In genomic region chr14:35533357-35534129, GRCh38 we compare ENCODE assay signal across 1 cellular context.
TF ChIP-seq lines count a peak whose summit lies in the region.

No MANE protein-coding gene starts in this region.

TF ChIP-seq in K562, 482 proteins besides CTCF, POLR2A, EP300 and RAD21 (continued from another document):
- no peak for TF ChIP-seq RFX5 (IDR thresholded peaks at IDR 0.05; ENCODE audit: low read depth, low read length)
- TF ChIP-seq NRF1 (conservative IDR thresholded peaks at IDR 0.05 in 1 of 2, IDR thresholded peaks at IDR 0.05 in 1 of 2): peak; percentile 57 to 68; a peak in 2 of 4 replicates
- no peak for TF ChIP-seq TCF7L2 (IDR thresholded peaks at IDR 0.05; ENCODE audit: low read depth, low read length)
- TF ChIP-seq, protein P1, sequence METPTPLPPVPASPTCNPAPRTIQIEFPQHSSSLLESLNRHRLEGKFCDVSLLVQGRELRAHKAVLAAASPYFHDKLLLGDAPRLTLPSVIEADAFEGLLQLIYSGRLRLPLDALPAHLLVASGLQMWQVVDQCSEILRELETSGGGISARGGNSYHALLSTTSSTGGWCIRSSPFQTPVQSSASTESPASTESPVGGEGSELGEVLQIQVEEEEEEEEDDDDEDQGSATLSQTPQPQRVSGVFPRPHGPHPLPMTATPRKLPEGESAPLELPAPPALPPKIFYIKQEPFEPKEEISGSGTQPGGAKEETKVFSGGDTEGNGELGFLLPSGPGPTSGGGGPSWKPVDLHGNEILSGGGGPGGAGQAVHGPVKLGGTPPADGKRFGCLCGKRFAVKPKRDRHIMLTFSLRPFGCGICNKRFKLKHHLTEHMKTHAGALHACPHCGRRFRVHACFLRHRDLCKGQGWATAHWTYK (CRISPR knock-in tag; IDR thresholded peaks at IDR 0.05): no peak
- TF ChIP-seq, protein P2, sequence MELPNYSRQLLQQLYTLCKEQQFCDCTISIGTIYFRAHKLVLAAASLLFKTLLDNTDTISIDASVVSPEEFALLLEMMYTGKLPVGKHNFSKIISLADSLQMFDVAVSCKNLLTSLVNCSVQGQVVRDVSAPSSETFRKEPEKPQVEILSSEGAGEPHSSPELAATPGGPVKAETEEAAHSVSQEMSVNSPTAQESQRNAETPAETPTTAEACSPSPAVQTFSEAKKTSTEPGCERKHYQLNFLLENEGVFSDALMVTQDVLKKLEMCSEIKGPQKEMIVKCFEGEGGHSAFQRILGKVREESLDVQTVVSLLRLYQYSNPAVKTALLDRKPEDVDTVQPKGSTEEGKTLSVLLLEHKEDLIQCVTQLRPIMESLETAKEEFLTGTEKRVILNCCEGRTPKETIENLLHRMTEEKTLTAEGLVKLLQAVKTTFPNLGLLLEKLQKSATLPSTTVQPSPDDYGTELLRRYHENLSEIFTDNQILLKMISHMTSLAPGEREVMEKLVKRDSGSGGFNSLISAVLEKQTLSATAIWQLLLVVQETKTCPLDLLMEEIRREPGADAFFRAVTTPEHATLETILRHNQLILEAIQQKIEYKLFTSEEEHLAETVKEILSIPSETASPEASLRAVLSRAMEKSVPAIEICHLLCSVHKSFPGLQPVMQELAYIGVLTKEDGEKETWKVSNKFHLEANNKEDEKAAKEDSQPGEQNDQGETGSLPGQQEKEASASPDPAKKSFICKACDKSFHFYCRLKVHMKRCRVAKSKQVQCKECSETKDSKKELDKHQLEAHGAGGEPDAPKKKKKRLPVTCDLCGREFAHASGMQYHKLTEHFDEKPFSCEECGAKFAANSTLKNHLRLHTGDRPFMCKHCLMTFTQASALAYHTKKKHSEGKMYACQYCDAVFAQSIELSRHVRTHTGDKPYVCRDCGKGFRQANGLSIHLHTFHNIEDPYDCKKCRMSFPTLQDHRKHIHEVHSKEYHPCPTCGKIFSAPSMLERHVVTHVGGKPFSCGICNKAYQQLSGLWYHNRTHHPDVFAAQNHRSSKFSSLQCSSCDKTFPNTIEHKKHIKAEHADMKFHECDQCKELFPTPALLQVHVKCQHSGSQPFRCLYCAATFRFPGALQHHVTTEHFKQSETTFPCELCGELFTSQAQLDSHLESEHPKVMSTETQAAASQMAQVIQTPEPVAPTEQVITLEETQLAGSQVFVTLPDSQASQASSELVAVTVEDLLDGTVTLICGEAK (IDR thresholded peaks at IDR 0.05): no peak
- TF ChIP-seq, protein P2 (CRISPR knock-in tag; IDR thresholded peaks at IDR 0.05): no peak
- no peak for TF ChIP-seq TARDBP (IDR thresholded peaks at IDR 0.05)
- no peak for TF ChIP-seq ZC3H4 (CRISPR knock-in tag; IDR thresholded peaks at IDR 0.05; ENCODE audit: borderline replicate concordance)
- TF ChIP-seq NFYB (IDR thresholded peaks at IDR 0.05; ENCODE audit: extremely low read depth, insufficient read length): peak; percentile 50
- no peak for TF ChIP-seq GATAD2B (IDR thresholded peaks at IDR 0.05; ENCODE audit: borderline replicate concordance)
- TF ChIP-seq L3MBTL2 (IDR thresholded peaks at IDR 0.05): peak; percentile 46
- no peak for TF ChIP-seq C11orf30 (IDR thresholded peaks at IDR 0.05; ENCODE audit: low read depth)
- peak; percentile 40 for TF ChIP-seq SAP30 (IDR thresholded peaks at IDR 0.05; ENCODE audit: borderline replicate concordance, insufficient read depth, low read depth, low read length, poor library complexity, severe bottlenecking)
- TF ChIP-seq, protein P3, sequence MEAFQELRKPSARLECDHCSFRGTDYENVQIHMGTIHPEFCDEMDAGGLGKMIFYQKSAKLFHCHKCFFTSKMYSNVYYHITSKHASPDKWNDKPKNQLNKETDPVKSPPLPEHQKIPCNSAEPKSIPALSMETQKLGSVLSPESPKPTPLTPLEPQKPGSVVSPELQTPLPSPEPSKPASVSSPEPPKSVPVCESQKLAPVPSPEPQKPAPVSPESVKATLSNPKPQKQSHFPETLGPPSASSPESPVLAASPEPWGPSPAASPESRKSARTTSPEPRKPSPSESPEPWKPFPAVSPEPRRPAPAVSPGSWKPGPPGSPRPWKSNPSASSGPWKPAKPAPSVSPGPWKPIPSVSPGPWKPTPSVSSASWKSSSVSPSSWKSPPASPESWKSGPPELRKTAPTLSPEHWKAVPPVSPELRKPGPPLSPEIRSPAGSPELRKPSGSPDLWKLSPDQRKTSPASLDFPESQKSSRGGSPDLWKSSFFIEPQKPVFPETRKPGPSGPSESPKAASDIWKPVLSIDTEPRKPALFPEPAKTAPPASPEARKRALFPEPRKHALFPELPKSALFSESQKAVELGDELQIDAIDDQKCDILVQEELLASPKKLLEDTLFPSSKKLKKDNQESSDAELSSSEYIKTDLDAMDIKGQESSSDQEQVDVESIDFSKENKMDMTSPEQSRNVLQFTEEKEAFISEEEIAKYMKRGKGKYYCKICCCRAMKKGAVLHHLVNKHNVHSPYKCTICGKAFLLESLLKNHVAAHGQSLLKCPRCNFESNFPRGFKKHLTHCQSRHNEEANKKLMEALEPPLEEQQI (IDR thresholded peaks at IDR 0.05): no peak
- no peak for TF ChIP-seq ZNF717 (CRISPR knock-in tag; IDR thresholded peaks at IDR 0.05)
- TF ChIP-seq FOSL1 (tag; conservative IDR thresholded peaks at IDR 0.05): no peak
- TF ChIP-seq SUPT5H (IDR thresholded peaks at IDR 0.05): no peak
- 0 out of 2 replicates have a peak, but pooled peaks have one; percentile 30 for TF ChIP-seq CXXC5 (CRISPR knock-in tag; IDR thresholded peaks at IDR 0.05)
- TF ChIP-seq HDAC8 (tag; IDR thresholded peaks at IDR 0.05): no peak
- TF ChIP-seq, protein P4, sequence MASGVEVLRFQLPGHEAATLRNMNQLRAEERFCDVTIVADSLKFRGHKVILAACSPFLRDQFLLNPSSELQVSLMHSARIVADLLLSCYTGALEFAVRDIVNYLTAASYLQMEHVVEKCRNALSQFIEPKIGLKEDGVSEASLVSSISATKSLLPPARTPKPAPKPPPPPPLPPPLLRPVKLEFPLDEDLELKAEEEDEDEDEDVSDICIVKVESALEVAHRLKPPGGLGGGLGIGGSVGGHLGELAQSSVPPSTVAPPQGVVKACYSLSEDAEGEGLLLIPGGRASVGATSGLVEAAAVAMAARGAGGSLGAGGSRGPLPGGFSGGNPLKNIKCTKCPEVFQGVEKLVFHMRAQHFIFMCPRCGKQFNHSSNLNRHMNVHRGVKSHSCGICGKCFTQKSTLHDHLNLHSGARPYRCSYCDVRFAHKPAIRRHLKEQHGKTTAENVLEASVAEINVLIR (CRISPR knock-in tag; IDR thresholded peaks at IDR 0.05): no peak
- peak; percentile 46; the same call in 1 of the 2 replicates for TF ChIP-seq SAFB (IDR thresholded peaks at IDR 0.05; ENCODE audit: borderline replicate concordance, low read depth, low read length)
